ENCODE assay signal across 10 cellular contexts in the genomic region with DNA sequence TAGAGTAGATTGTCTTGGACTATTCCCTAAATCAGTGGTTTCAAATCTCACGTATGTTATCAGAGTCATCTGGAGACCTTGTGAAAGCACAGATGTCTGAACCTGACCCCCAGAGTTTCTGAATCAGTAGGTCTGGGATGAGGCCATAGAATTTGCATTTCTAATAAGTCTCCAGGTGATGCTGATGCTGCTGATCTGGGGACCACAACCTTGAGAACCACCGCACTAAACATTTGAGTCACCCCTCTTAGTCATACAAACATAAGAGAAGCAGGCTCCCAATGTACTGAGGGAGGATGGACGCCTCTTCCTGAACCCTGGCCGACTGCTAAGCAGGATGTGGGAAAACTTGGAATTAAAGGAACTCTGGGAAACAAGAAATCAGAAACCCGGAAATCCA.
A peak's percentile ranks its signal among the peaks of the same experiment; 100 is the strongest.
DNase-seq lines count a peak whose midpoint lies in the region; ATAC-seq and TF ChIP-seq lines count a peak whose summit lies in the region.
"Had no signal": no experiment of that assay in that cellular context is flagged by ENCODE, and none has a peak within 500 bp of the region (broad histone marks: within the 10 kb centered on the region; RNA-seq: fewer than 3 reads in every experiment).

No MANE protein-coding gene starts in this region.

- intact Hi-C loops in mucosa of descending colon (cut with DNase I, micrococcal nuclease), result no loop called here
- intact Hi-C loops in colonic mucosa (cut with DNase I), result no loop called here

- no peaks in the 10 kb centered on the region for H3K4me1 ChIP-seq in mucosa of descending colon (ENCODE audit: low read depth)
- H3K4me1 ChIP-seq in colonic mucosa, result no peaks in the 10 kb centered on the region

- no peak overlapping the region for H3K4me3 Mint-ChIP-seq in activated T-cell treated with anti-CD3 and anti-CD28 coated beads, Interleukin-2, amount 50 U/mL, for 24 hours
- H3K4me3 Mint-ChIP-seq: activated naive CD8-positive, alpha-beta T cell treated with anti-CD3 and anti-CD28 coated beads, Interleukin-2, amount 10 ng/mL, durations not matched to agents 7 days and 5 days had no signal

- no peak overlapping the region for H3K9ac ChIP-seq in colonic mucosa (ENCODE audit: low read depth in 2 of 2, low read length in 2 of 2)
- H3K9ac ChIP-seq: BLaER1 had no signal

- peaks cover 15% of the 10 kb centered on the region for H3K27me3 Mint-ChIP-seq in activated T-cell treated with anti-CD3 and anti-CD28 coated beads, Interleukin-2, amount 50 U/mL, for 24 hours

- peak overlapping the region; percentile 7 for H3K27ac Mint-ChIP-seq in activated T-cell treated with anti-CD3 and anti-CD28 coated beads, Interleukin-2, amount 50 U/mL, for 24 hours
- H3K27ac Mint-ChIP-seq: activated naive CD8-positive, alpha-beta T cell treated with anti-CD3 and anti-CD28 coated beads, Interleukin-2, amount 10 ng/mL, durations not matched to agents 7 days and 5 days had no signal

- peak; percentile 82 for ATAC-seq in HG02610 (IDR thresholded peaks at IDR 0.05; ENCODE audit: unreplicated experiment)
- peak; percentile 34 for ATAC-seq in mucosa of descending colon

- no peaks in the 10 kb centered on the region for H3K36me3 Mint-ChIP-seq in activated T-cell treated with anti-CD3 and anti-CD28 coated beads, Interleukin-2, amount 50 U/mL, for 24 hours (ENCODE audit: low read depth)

- peaks cover 2% of the 10 kb centered on the region for H3K9me3 Mint-ChIP-seq in activated T-cell treated with anti-CD3 and anti-CD28 coated beads, Interleukin-2, amount 50 U/mL, for 24 hours

- H3K9me3 ChIP-seq in mucosa of descending colon (no peaks in the 10 kb centered on the region), colonic mucosa (no peaks in the 10 kb centered on the region)

- H3K27ac ChIP-seq in colonic mucosa, result no peak overlapping the region
- H3K27ac ChIP-seq: BLaER1 had no signal

- peaks cover 20% of the 10 kb centered on the region for H3K4me1 Mint-ChIP-seq in activated T-cell treated with anti-CD3 and anti-CD28 coated beads, Interleukin-2, amount 50 U/mL, for 24 hours (ENCODE audit: low read depth)

- H3K36me3 ChIP-seq in mucosa of descending colon (ENCODE audit: low read depth), result no peaks in the 10 kb centered on the region
- no peaks in the 10 kb centered on the region for H3K36me3 ChIP-seq in colonic mucosa
- H3K36me3 ChIP-seq: BLaER1 had no signal

- H3K4me3 ChIP-seq in mucosa of descending colon, result no peak overlapping the region
- H3K4me3 ChIP-seq in colonic mucosa, result no peak overlapping the region
- H3K4me3 ChIP-seq: BLaER1 had no signal

- no peak for TF ChIP-seq CTCF in mucosa of descending colon (IDR thresholded peaks at IDR 0.05)
- TF ChIP-seq CTCF in colonic mucosa (IDR thresholded peaks at IDR 0.05), result no peak

- DNase-seq in activated T-cell treated with anti-CD3 and anti-CD28 coated beads, Interleukin-2, amount 50 U/mL, for 24 hours, result no peak
- DNase-seq in activated T-cell treated with anti-CD3 and anti-CD28 coated beads for 4 hours (no peak), NCI-H226 (peak; percentile 81), mucosa of descending colon (no peak), colonic mucosa (no peak), dedifferentiated amniotic fluid mesenchymal stem cell (ENCODE audit: extremely low spot score) (no peak)
- DNase-seq in activated CD8-positive, alpha-beta memory T cell treated with anti-CD3 and anti-CD28 coated beads for 24 hours, result no peak
- DNase-seq: activated naive CD8-positive, alpha-beta T cell treated with anti-CD3 and anti-CD28 coated beads, Interleukin-2, amount 10 ng/mL, durations not matched to agents 7 days and 5 days had no signal

- no peaks in the 10 kb centered on the region for H3K27me3 ChIP-seq in colonic mucosa
- H3K27me3 ChIP-seq: BLaER1 had no signal
